Comparison of ENCODE assay signal across 17 cellular contexts in the genomic region with DNA sequence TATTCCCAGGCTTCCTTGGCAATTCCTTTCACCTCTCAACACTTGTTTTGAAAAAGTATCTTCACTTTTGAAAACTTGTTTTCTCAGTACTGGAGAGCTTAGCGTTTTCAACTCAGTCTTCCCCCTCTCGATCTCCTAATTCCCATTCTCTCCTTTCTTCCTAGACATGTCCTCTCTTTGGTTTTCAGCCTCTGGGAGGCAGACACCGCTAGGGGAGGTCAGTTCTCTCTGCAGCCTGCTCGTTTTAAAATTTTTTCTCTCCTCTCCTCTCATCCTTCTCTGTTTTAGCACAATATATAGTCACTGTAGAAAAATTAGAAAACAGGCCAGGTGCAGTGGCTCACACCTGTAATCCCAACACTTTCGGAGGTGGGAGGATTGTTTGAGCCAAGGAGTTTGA. TPM values are rescaled to one million over a fixed set of nuclear protein-coding genes. Genes with fewer than 3 reads are reported as not detected.
"Had no signal": no experiment of that assay in that cellular context is flagged by ENCODE, and none has a peak within 500 bp of the region (broad histone marks: within the 10 kb centered on the region; RNA-seq: fewer than 3 reads in every experiment).

No MANE protein-coding gene starts in this region.

- DNase-seq: activated CD4-positive, alpha-beta T cell treated with anti-CD3 and anti-CD28 coated beads, Interleukin-2, amount 10 ng/mL, durations not matched to agents 7 days and 5 days; activated CD4-positive, CD25-positive, alpha-beta regulatory T cell; activated naive CD4-positive, alpha-beta T cell treated with anti-CD3 and anti-CD28 coated beads, Interleukin-2, amount 10 ng/mL, durations not matched to agents 7 days and 5 days; dermis blood vessel endothelial cell; effector memory CD8-positive, alpha-beta T cell; foreskin keratinocyte; left ventricle myocardium inferior; mesenchymal stem cell; natural killer cell; stimulated activated CD4-positive, alpha-beta T cell treated with anti-CD3 and anti-CD28 coated beads, Interleukin-4, amount 100 ng/mL, for 1 hour had no signal

- H3K9me3 Mint-ChIP-seq: activated CD4-positive, alpha-beta T cell treated with anti-CD3 and anti-CD28 coated beads, Interleukin-2, amount 10 ng/mL, durations not matched to agents 7 days and 5 days; activated naive CD4-positive, alpha-beta T cell treated with anti-CD3 and anti-CD28 coated beads, Interleukin-2, amount 10 ng/mL, durations not matched to agents 7 days and 5 days; effector memory CD8-positive, alpha-beta T cell; natural killer cell; stimulated activated naive CD8-positive, alpha-beta T cell treated with anti-CD3 and anti-CD28 coated beads, Interleukin-15, Interleukin-2, amounts not matched to agents 100 ng/mL and 50 ng/mL, for 24 hours; type B pancreatic cell had no signal

- H3K9me3 ChIP-seq: ascending aorta, breast epithelium, left ventricle myocardium inferior, suprapubic skin had no signal

- H3K27ac Mint-ChIP-seq: activated CD4-positive, alpha-beta T cell treated with anti-CD3 and anti-CD28 coated beads, Interleukin-2, amount 10 ng/mL, durations not matched to agents 7 days and 5 days; activated naive CD4-positive, alpha-beta T cell treated with anti-CD3 and anti-CD28 coated beads, Interleukin-2, amount 10 ng/mL, durations not matched to agents 7 days and 5 days; natural killer cell; stimulated activated naive CD8-positive, alpha-beta T cell treated with anti-CD3 and anti-CD28 coated beads, Interleukin-15, Interleukin-2, amounts not matched to agents 100 ng/mL and 50 ng/mL, for 24 hours; type B pancreatic cell had no signal

- H3K27ac ChIP-seq: ascending aorta, breast epithelium, foreskin keratinocyte, left ventricle myocardium inferior, suprapubic skin had no signal

- H3K36me3 ChIP-seq: ascending aorta, breast epithelium, left ventricle myocardium inferior, suprapubic skin had no signal

- H3K4me3 Mint-ChIP-seq: activated CD4-positive, alpha-beta T cell treated with anti-CD3 and anti-CD28 coated beads, Interleukin-2, amount 10 ng/mL, durations not matched to agents 7 days and 5 days; activated naive CD4-positive, alpha-beta T cell treated with anti-CD3 and anti-CD28 coated beads, Interleukin-2, amount 10 ng/mL, durations not matched to agents 7 days and 5 days; effector memory CD8-positive, alpha-beta T cell; stimulated activated naive CD8-positive, alpha-beta T cell treated with anti-CD3 and anti-CD28 coated beads, Interleukin-15, Interleukin-2, amounts not matched to agents 100 ng/mL and 50 ng/mL, for 24 hours; type B pancreatic cell had no signal

- ATAC-seq: effector memory CD8-positive, alpha-beta T cell; foreskin keratinocyte; natural killer cell had no signal

- H3K36me3 Mint-ChIP-seq: activated naive CD4-positive, alpha-beta T cell treated with anti-CD3 and anti-CD28 coated beads, Interleukin-2, amount 10 ng/mL, durations not matched to agents 7 days and 5 days; natural killer cell; type B pancreatic cell had no signal

- H3K4me1 ChIP-seq: ascending aorta, breast epithelium, foreskin keratinocyte, left ventricle myocardium inferior had no signal

- H3K4me3 ChIP-seq: ascending aorta, breast epithelium, left ventricle myocardium inferior, suprapubic skin had no signal

- H3K27me3 ChIP-seq: ascending aorta, breast epithelium, suprapubic skin had no signal

RNA-seq across cellular contexts. Expression of a gene that starts 12.6 kb away (rescaled TPM):
- total RNA-seq: activated CD4-positive, alpha-beta T cell treated with anti-CD3 and anti-CD28 coated beads, Interleukin-2, amount 10 ng/mL, durations not matched to agents 7 days and 5 days; chondrocyte; dermis blood vessel endothelial cell; foreskin keratinocyte had no signal
- polyA plus RNA-seq: foreskin keratinocyte had no signal

RNA-seq across cellular contexts. Expression of a gene that starts 16.6 kb away (rescaled TPM):
- total RNA-seq: activated CD4-positive, alpha-beta T cell treated with anti-CD3 and anti-CD28 coated beads, Interleukin-2, amount 10 ng/mL, durations not matched to agents 7 days and 5 days; ascending aorta; chondrocyte; dermis blood vessel endothelial cell; kidney epithelial cell; left ventricle myocardium inferior; natural killer cell; suprapubic skin had no signal

RNA-seq across cellular contexts. Expression of a gene that starts 37.1 kb away (rescaled TPM):
- total RNA-seq: activated CD4-positive, alpha-beta T cell treated with anti-CD3 and anti-CD28 coated beads, Interleukin-2, amount 10 ng/mL, durations not matched to agents 7 days and 5 days; ascending aorta; dermis blood vessel endothelial cell had no signal
